In the genomic region with DNA sequence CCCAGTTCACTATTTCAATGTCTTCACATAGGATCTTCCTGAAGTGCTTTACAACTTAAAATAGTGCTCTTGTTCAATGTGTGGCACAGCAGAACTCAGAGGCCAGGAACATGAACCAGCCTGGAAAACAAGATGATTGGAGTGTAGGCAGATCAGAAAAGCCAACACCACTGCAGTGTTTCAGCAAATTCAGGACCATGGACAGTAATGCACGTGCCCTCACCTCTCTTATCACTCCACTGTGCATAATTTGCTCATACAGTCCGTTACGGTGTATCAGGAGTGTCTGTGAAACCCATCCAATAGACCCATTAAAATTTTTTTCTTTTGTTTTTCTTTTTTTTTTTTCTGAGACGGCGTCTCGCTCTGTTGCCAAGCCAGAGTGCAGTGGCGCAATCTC, we compare ENCODE assay signal across 9 cellular contexts. TPM values are rescaled to one million over a fixed set of nuclear protein-coding genes. Genes with fewer than 3 reads are reported as not detected.
A peak's percentile ranks its signal among the peaks of the same experiment; 100 is the strongest.
DNase-seq lines count a peak whose midpoint lies in the region; ATAC-seq, FAIRE-seq and TF ChIP-seq lines count a peak whose summit lies in the region.
"Had no signal": no experiment of that assay in that cellular context is flagged by ENCODE, and none has a peak within 500 bp of the region (broad histone marks: within the 10 kb centered on the region; RNA-seq: fewer than 3 reads in every experiment).

No MANE protein-coding gene starts in this region.

- ATAC-seq in GM19467 (IDR thresholded peaks at IDR 0.05; ENCODE audit: unreplicated experiment) = no peak
- ATAC-seq in HG02623 (IDR thresholded peaks at IDR 0.05; ENCODE audit: unreplicated experiment) = no peak
- ATAC-seq in HG03469 (IDR thresholded peaks at IDR 0.05; ENCODE audit: unreplicated experiment) = no peak

- H3K36me3 ChIP-seq in H7 (replicated peaks; ENCODE audit: control insufficient read depth, insufficient read depth, low read length) (no peaks in the 10 kb centered on the region), OCI-LY7 (ENCODE audit: insufficient read depth, low read length) (no peaks in the 10 kb centered on the region), endothelial cell of umbilical vein (ENCODE audit: control insufficient read depth in 2 of 2, extremely low read depth in 1 of 2, insufficient read depth in 2 of 2, low read length in 2 of 2) (no peaks in the 10 kb centered on the region)
- H3K36me3 ChIP-seq: sigmoid colon had no signal

- H2AFZ ChIP-seq in OCI-LY7 (ENCODE audit: low read length) (no peak overlapping the region), endothelial cell of umbilical vein (ENCODE audit: low read depth, low read length) (no peak overlapping the region)

- intact Hi-C loops in OCI-LY7 (cut with micrococcal nuclease; ENCODE audit: unreplicated experiment) (no loop called here), endothelial cell of umbilical vein (cut with micrococcal nuclease) (no loop called here)

- no peak overlapping the region for H3K27ac ChIP-seq in OCI-LY7 (ENCODE audit: low read depth, low read length, poor library complexity, severe bottlenecking)
- H3K27ac ChIP-seq in endothelial cell of umbilical vein (ENCODE audit: insufficient read depth, low read depth, low read length) = no peak overlapping the region
- H3K27ac ChIP-seq: sigmoid colon had no signal

- no peaks in the 10 kb centered on the region for H3K9me2 ChIP-seq in OCI-LY7 (ENCODE audit: insufficient read depth, low read length)

- H3K4me2 ChIP-seq in OCI-LY7 (ENCODE audit: low read length) = no peak overlapping the region
- no peak overlapping the region for H3K4me2 ChIP-seq in endothelial cell of umbilical vein (ENCODE audit: insufficient read depth, low read length)

- no peak for TF ChIP-seq CTCF in OCI-LY7 (conservative IDR thresholded peaks at IDR 0.05; ENCODE audit: low read length)
- TF ChIP-seq CTCF in endothelial cell of umbilical vein (IDR thresholded peaks at IDR 0.05; ENCODE audit: extremely low read depth in 1 of 2, insufficient read depth in 1 of 2, low read depth in 1 of 2, low read length in 2 of 2) = no peak

- DNase-seq in H7 (peak; percentile 32), OCI-LY7 (ENCODE audit: low spot score) (peak; percentile 30), endothelial cell of umbilical vein (ENCODE audit: low read depth, low spot score) (peak; percentile 43), pulmonary artery endothelial cell (ENCODE audit: low read depth, low spot score) (peak; percentile 2)
- DNase-seq: amniotic stem cell, sigmoid colon had no signal

- FAIRE-seq in endothelial cell of umbilical vein (lab: Jason Lieb, UNC) = no peak

- no peaks in the 10 kb centered on the region for H3K9me3 ChIP-seq in OCI-LY7 (ENCODE audit: low read length)
- H3K9me3 ChIP-seq in endothelial cell of umbilical vein (replicated peaks; ENCODE audit: control insufficient read depth, insufficient read depth, low read length) = no peaks in the 10 kb centered on the region

- CTCF ChIA-PET in OCI-LY7 (lab: Charles Lee; ENCODE audit: unreplicated experiment) (no interaction called here), endothelial cell of umbilical vein (lab: Charles Lee) (no interaction called here)

- POLR2A ChIA-PET in OCI-LY7 (lab: Charles Lee) (no interaction called here), endothelial cell of umbilical vein (lab: Charles Lee) (no interaction called here)

- H3K27me3 ChIP-seq in H7 (ENCODE audit: control insufficient read depth, insufficient read depth, low read length) (no peaks in the 10 kb centered on the region), endothelial cell of umbilical vein (ENCODE audit: control insufficient read depth in 2 of 2, insufficient read depth in 2 of 2, low read length in 2 of 2) (peaks cover 0 to 4% of the 10 kb centered on the region in 2 experiments)

- H3K4me1 ChIP-seq in OCI-LY7 (ENCODE audit: insufficient read depth, low read length, poor library complexity, severe bottlenecking) (no peaks in the 10 kb centered on the region), endothelial cell of umbilical vein (ENCODE audit: control insufficient read depth, extremely low read depth, insufficient read depth, low read length) (no peaks in the 10 kb centered on the region)
- H3K4me1 ChIP-seq: sigmoid colon had no signal

- no peak overlapping the region for H3K9ac ChIP-seq in endothelial cell of umbilical vein (replicated peaks; ENCODE audit: extremely low read depth, insufficient read depth, low read length)

- H3K79me2 ChIP-seq in OCI-LY7 (ENCODE audit: insufficient read depth, low read depth, low read length) (no peaks in the 10 kb centered on the region), endothelial cell of umbilical vein (ENCODE audit: control insufficient read depth, insufficient read depth, low read length) (no peaks in the 10 kb centered on the region)

- no peaks in the 10 kb centered on the region for H4K20me1 ChIP-seq in OCI-LY7 (ENCODE audit: insufficient read depth, low read length)
- no peaks in the 10 kb centered on the region for H4K20me1 ChIP-seq in endothelial cell of umbilical vein (replicated peaks; ENCODE audit: control insufficient read depth, extremely low read depth, insufficient read depth, low read length)

- BruUV-seq in OCI-LY7 (replicated peaks; lab: Mats Ljungman, UMichigan) (no TSS peak), endothelial cell of umbilical vein (replicated peaks; lab: Mats Ljungman, UMichigan) (no TSS peak)

- H3K4me3 ChIP-seq in H7 (ENCODE audit: insufficient read depth, low read depth, low read length) = no peak overlapping the region
- no peak overlapping the region for H3K4me3 ChIP-seq in OCI-LY7 (ENCODE audit: low read depth, low read length, poor library complexity, severe bottlenecking)
- H3K4me3 ChIP-seq in endothelial cell of umbilical vein (replicated peaks in 1 of 3; ENCODE audit: insufficient read depth in 1 of 3, low read depth in 1 of 3, low read length in 3 of 3) = no peak overlapping the region
- H3K4me3 ChIP-seq: sigmoid colon had no signal

- no peak for TF ChIP-seq POLR2A in endothelial cell of umbilical vein (IDR thresholded peaks at IDR 0.05; ENCODE audit: low read depth, low read length)

- no peaks in the 10 kb centered on the region for H3K9me1 ChIP-seq in endothelial cell of umbilical vein (replicated peaks; ENCODE audit: control insufficient read depth, extremely low read depth, insufficient read depth, low read length)

- dilution Hi-C loops in endothelial cell of umbilical vein (cut with MboI; ENCODE audit: extremely low pct_ligation_motif_present, low sequenced_read_pairs) = no loop called here

TF ChIP-seq in endothelial cell of umbilical vein, 7 proteins besides CTCF, POLR2A, EP300 and RAD21:
- TF ChIP-seq MYC (IDR thresholded peaks at IDR 0.05; ENCODE audit: low read depth, low read length) (peak; percentile 58), JUN (IDR thresholded peaks at IDR 0.05; ENCODE audit: borderline replicate concordance, insufficient read depth, insufficient read length, low read depth) (no peak)
- TF ChIP-seq, protein P1, sequence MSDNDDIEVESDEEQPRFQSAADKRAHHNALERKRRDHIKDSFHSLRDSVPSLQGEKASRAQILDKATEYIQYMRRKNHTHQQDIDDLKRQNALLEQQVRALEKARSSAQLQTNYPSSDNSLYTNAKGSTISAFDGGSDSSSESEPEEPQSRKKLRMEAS (IDR thresholded peaks at IDR 0.05; ENCODE audit: insufficient read depth, insufficient read length) = peak; percentile 22

RNA-seq across cellular contexts. Expression of a gene that starts 27.6 kb away (rescaled TPM):
- total RNA-seq in H7 (2014; rRNA removed; shearing (Covaris generic)) = 12.7 and 20.1 TPM in 2 replicates
- 16.6 and 22.2 TPM in 2 replicates for total RNA-seq in OCI-LY7 (2014; rRNA removed; shearing (Covaris generic))
- total RNA-seq in OCI-LY7 (2022) (22.1 and 24.9 TPM in 2 replicates), endothelial cell of umbilical vein (12.8 and 14.8 TPM in 2 replicates), pulmonary artery endothelial cell (14.0 TPM in 2 replicates)
- 3.6 and 4.9 TPM in 2 replicates for polyA plus RNA-seq in endothelial cell of umbilical vein
- polyA plus RNA-seq in endothelial cell of umbilical vein (2011; cell fraction: cytosol; rRNA removed) = 5.5 and 6.1 TPM in 2 replicates
- polyA plus RNA-seq in endothelial cell of umbilical vein (2011; cell fraction: nucleus; rRNA removed) = 13.9 and 16.9 TPM in 2 replicates
- 8.5 TPM in 2 replicates for polyA plus RNA-seq in endothelial cell of umbilical vein (2012)
- 31.0 and 35.2 TPM in 2 replicates for polyA minus RNA-seq in endothelial cell of umbilical vein
- 6.9 TPM for polyA minus RNA-seq in endothelial cell of umbilical vein (2011; cell fraction: cytosol; rRNA and poly(A)+ RNA removed)
- 41.4 and 47.5 TPM in 2 replicates for polyA minus RNA-seq in endothelial cell of umbilical vein (2011; cell fraction: nucleus; rRNA and poly(A)+ RNA removed)
